Comparison of ENCODE assay signal across 8 cellular contexts in the genomic region with DNA sequence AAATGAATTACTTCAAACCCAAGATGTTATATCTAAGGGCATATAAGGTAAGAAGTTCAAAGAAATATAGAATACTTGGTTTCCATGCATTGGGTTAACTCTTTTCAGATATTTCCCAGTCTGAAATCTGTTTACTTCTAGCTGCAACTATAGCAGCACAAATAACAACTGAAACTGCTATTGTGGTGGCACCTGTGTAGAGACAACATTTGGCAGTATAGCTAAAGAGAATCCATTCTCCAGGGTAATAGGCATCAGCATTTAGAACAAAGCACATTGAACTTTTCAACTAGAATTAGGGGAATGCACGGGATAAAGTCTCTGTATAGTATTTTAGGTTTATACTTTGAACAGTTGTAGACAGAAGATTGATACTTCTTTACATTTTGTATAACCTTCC.
"Had no signal": no experiment of that assay in that cellular context is flagged by ENCODE, and none has a peak within 500 bp of the region (broad histone marks: within the 10 kb centered on the region; RNA-seq: fewer than 3 reads in every experiment).

No MANE protein-coding gene starts in this region.

- H3K4me2 ChIP-seq: KMS-11 had no signal

- H3K36me3 ChIP-seq: HAP-1 had no signal

- H3K9ac ChIP-seq: GM23248, KMS-11 had no signal

- H3K4me1 ChIP-seq: HAP-1 had no signal

- H3K4me3 ChIP-seq: GM23248, HAP-1 had no signal

- H3K27ac ChIP-seq: GM23248, KMS-11 had no signal

- H3K9me3 ChIP-seq: HAP-1 had no signal

- H2AFZ ChIP-seq: GM23248 had no signal

- ATAC-seq: HCT116 had no signal

- DNase-seq: GM23248, GOT3, H7, HFFc6, KBM-7 had no signal
